Comparison of ENCODE assay signal across 8 cellular contexts in genomic region chr14:34060747-34061050, GRCh38.
DNase-seq lines count a peak whose midpoint lies in the region; ATAC-seq and TF ChIP-seq lines count a peak whose summit lies in the region.

No MANE protein-coding gene starts in this region.

- WGBS in transverse colon (ENCODE audit: low coverage in 1 of 2), 2 donors, result 31% methylated on average over 9 of the region's 9 CpGs; no CpG with 5 or more reads in 1 of the 2 donors

- TF ChIP-seq CTCF in breast epithelium (IDR thresholded peaks at IDR 0.05), result no peak
- no peak for TF ChIP-seq CTCF in transverse colon (IDR thresholded peaks at IDR 0.05)

- DNase-seq in activated T-cell treated with anti-CD3 and anti-CD28 coated beads, Interleukin-2, amount 50 U/mL, for 24 hours, result no peak
- DNase-seq in activated T-cell treated with anti-CD3 and anti-CD28 coated beads for 4 hours (no peak), breast epithelium (ENCODE audit: low spot score in 2 of 2) (no peak), memory B cell (ENCODE audit: low spot score in 2 of 2) (no peak), transverse colon (no peak), COR-L47 (lab: John Stamatoyannopoulos, UW) (no peak), RKO (ENCODE audit: low spot score) (no peak)

- no peak for TF ChIP-seq EP300 in transverse colon (IDR thresholded peaks at IDR 0.05; ENCODE audit: low read depth)

- H3K9me3 Mint-ChIP-seq in activated T-cell treated with anti-CD3 and anti-CD28 coated beads, Interleukin-2, amount 50 U/mL, for 24 hours, result no peaks in the 10 kb centered on the region
- H3K9me3 Mint-ChIP-seq in memory B cell, result peaks cover 1% of the 10 kb centered on the region

- intact Hi-C loops in breast epithelium (cut with DNase I; ENCODE audit: low total_unique reads), result no loop called here
- intact Hi-C loops in transverse colon (cut with DNase I; ENCODE audit: low total_unique reads), result loop anchor here (10.0 kb wide), 1 partner anchor 154 kb away; no protein-coding TSS in a partner anchor

- no peaks in the 10 kb centered on the region for H3K4me1 ChIP-seq in breast epithelium
- peaks cover 6 to 15% (median 8%) of the 10 kb centered on the region in 4 donors for H3K4me1 ChIP-seq in transverse colon

- TF ChIP-seq POLR2A in breast epithelium (IDR thresholded peaks at IDR 0.05), result no peak
- no peak for TF ChIP-seq POLR2A in transverse colon (IDR thresholded peaks at IDR 0.05)

- H3K27me3 ChIP-seq in breast epithelium, result no peaks in the 10 kb centered on the region
- no peaks in the 10 kb centered on the region for H3K27me3 ChIP-seq in transverse colon

- H3K4me3 Mint-ChIP-seq in activated T-cell treated with anti-CD3 and anti-CD28 coated beads, Interleukin-2, amount 50 U/mL, for 24 hours, result peak overlapping the region; percentile 78
- peak overlapping the region; percentile 72 for H3K4me3 Mint-ChIP-seq in memory B cell

- H3K36me3 Mint-ChIP-seq in activated T-cell treated with anti-CD3 and anti-CD28 coated beads, Interleukin-2, amount 50 U/mL, for 24 hours (ENCODE audit: low read depth), result no peaks in the 10 kb centered on the region
- no peaks in the 10 kb centered on the region for H3K36me3 Mint-ChIP-seq in memory B cell

- peak overlapping the region; percentile 55 to 80 (median 70) for H3K4me3 ChIP-seq in breast epithelium
- peak overlapping the region; percentile 28 to 62 (median 50) for H3K4me3 ChIP-seq in transverse colon

- H3K9me3 ChIP-seq in breast epithelium (no peaks in the 10 kb centered on the region), transverse colon (no peaks in the 10 kb centered on the region)

- H3K4me1 Mint-ChIP-seq in activated T-cell treated with anti-CD3 and anti-CD28 coated beads, Interleukin-2, amount 50 U/mL, for 24 hours (ENCODE audit: low read depth), result peaks cover 11% of the 10 kb centered on the region
- H3K4me1 Mint-ChIP-seq in memory B cell, result peaks cover 5% of the 10 kb centered on the region

- no peak for ATAC-seq in memory B cell (ENCODE audit: low read depth)
- no peak for ATAC-seq in GM21737 (IDR thresholded peaks at IDR 0.05; ENCODE audit: unreplicated experiment)

- peak overlapping the region; percentile 84 for H3K27ac Mint-ChIP-seq in activated T-cell treated with anti-CD3 and anti-CD28 coated beads, Interleukin-2, amount 50 U/mL, for 24 hours
- H3K27ac Mint-ChIP-seq in memory B cell, result no peak overlapping the region

- in situ Hi-C loops in transverse colon (cut with MboI; ENCODE audit: low pct_ligation_motif_present in 1 of 4, low pct_unique_long_range_greater_than_20kb in 1 of 4, low sequenced_read_pairs in 3 of 4), result no loop called here

- H3K27ac ChIP-seq in breast epithelium (peak overlapping the region; percentile 90 to 92), transverse colon (peak overlapping the region; percentile 86 to 90 (median 88))

- H3K36me3 ChIP-seq in breast epithelium (no peaks in the 10 kb centered on the region), transverse colon (no peaks in the 10 kb centered on the region)

- peaks cover 31% of the 10 kb centered on the region for H3K27me3 Mint-ChIP-seq in activated T-cell treated with anti-CD3 and anti-CD28 coated beads, Interleukin-2, amount 50 U/mL, for 24 hours
- H3K27me3 Mint-ChIP-seq in memory B cell, result peaks cover 6% of the 10 kb centered on the region
